In genomic region chr14:102182190-102182589, GRCh38 we compare ENCODE assay signal across 12 cellular contexts. TPM values are rescaled to one million over a fixed set of nuclear protein-coding genes. Genes with fewer than 3 reads are reported as not detected.
A peak's percentile ranks its signal among the peaks of the same experiment; 100 is the strongest.
DNase-seq lines count a peak whose midpoint lies in the region; ATAC-seq and TF ChIP-seq lines count a peak whose summit lies in the region.
"Had no signal": no experiment of that assay in that cellular context is flagged by ENCODE, and none has a peak within 500 bp of the region (broad histone marks: within the 10 kb centered on the region; RNA-seq: fewer than 3 reads in every experiment).

No MANE protein-coding gene starts in this region.

- TF ChIP-seq CTCF in activated CD8-positive, alpha-beta T cell treated with anti-CD3 and anti-CD28 coated beads for 36 hours (IDR thresholded peaks at IDR 0.05): no peak

- H3K9me3 ChIP-seq in skeletal muscle satellite cell (replicated peaks; ENCODE audit: low read length): no peaks in the 10 kb centered on the region
- H3K9me3 ChIP-seq: BLaER1 treated with 17β-estradiol and CSF1 and Interleukin-3, amounts not matched to agents 10 nM and 100 nM; ovary had no signal

- peak overlapping the region; percentile 35 for H3K27ac Mint-ChIP-seq in activated CD8-positive, alpha-beta T cell treated with anti-CD3 and anti-CD28 coated beads for 36 hours
- H3K27ac Mint-ChIP-seq in activated CD8-positive, alpha-beta T cell treated with anti-CD3 and anti-CD28 coated beads, Interleukin-2, amount 10 ng/mL, durations not matched to agents 7 days and 5 days: no peak overlapping the region
- H3K27ac Mint-ChIP-seq in effector memory CD8-positive, alpha-beta T cell: no peak overlapping the region
- no peak overlapping the region for H3K27ac Mint-ChIP-seq in activated CD4-positive, alpha-beta memory T cell treated with anti-CD3 and anti-CD28 coated beads for 36 hours

- POLR2A ChIA-PET in activated CD8-positive, alpha-beta T cell treated with anti-CD3 and anti-CD28 coated beads for 36 hours (lab: Charles Lee): interaction anchor here (0.6 kb wide), 3 partner anchors 16 to 1209 kb away, joined by 3 read pairs; no protein-coding TSS in a partner anchor
- POLR2A ChIA-PET in activated CD8-positive, alpha-beta T cell treated with anti-CD3 and anti-CD28 coated beads, Interleukin-2, amount 10 ng/mL, durations not matched to agents 7 days and 5 days (lab: Charles Lee): no interaction called here
- POLR2A ChIA-PET in activated CD4-positive, alpha-beta memory T cell treated with anti-CD3 and anti-CD28 coated beads for 36 hours (lab: Charles Lee): interaction anchor here (0.9 to 1.7 kb wide), 5 partner anchors 9 to 185 kb away, joined by 3 to 9 read pairs (median 4); partner anchors contain the start of gene WDR20

- H3K27me3 Mint-ChIP-seq in activated CD8-positive, alpha-beta T cell treated with anti-CD3 and anti-CD28 coated beads for 36 hours: no peaks in the 10 kb centered on the region
- no peaks in the 10 kb centered on the region for H3K27me3 Mint-ChIP-seq in activated CD8-positive, alpha-beta T cell treated with anti-CD3 and anti-CD28 coated beads, Interleukin-2, amount 10 ng/mL, durations not matched to agents 7 days and 5 days (ENCODE audit: low read depth)
- H3K27me3 Mint-ChIP-seq in effector memory CD8-positive, alpha-beta T cell: no peaks in the 10 kb centered on the region
- H3K27me3 Mint-ChIP-seq in activated CD4-positive, alpha-beta memory T cell treated with anti-CD3 and anti-CD28 coated beads for 36 hours: no peaks in the 10 kb centered on the region

- intact Hi-C loops in activated CD8-positive, alpha-beta T cell treated with anti-CD3 and anti-CD28 coated beads for 36 hours (cut with micrococcal nuclease): no loop called here
- intact Hi-C loops in activated CD4-positive, alpha-beta memory T cell treated with anti-CD3 and anti-CD28 coated beads for 36 hours (cut with micrococcal nuclease): loop anchor here (1.0 to 10.0 kb wide), 2 partner anchors 19 to 217 kb away; partner anchors contain the start of gene DYNC1H1

- H3K9ac ChIP-seq in skeletal muscle satellite cell (ENCODE audit: low read depth, low read length): no peak overlapping the region
- H3K9ac ChIP-seq: BLaER1 treated with 17β-estradiol and CSF1 and Interleukin-3, amounts not matched to agents 10 nM and 100 nM had no signal

- H3K4me1 ChIP-seq in skeletal muscle satellite cell (ENCODE audit: control insufficient read depth, insufficient read depth, low read length): peaks cover 31% of the 10 kb centered on the region

- CTCF ChIA-PET in activated CD8-positive, alpha-beta T cell treated with anti-CD3 and anti-CD28 coated beads for 36 hours (lab: Charles Lee): interaction anchor here (0.8 to 1.9 kb wide), 5 partner anchors 21 to 132 kb away, joined by 3 to 5 read pairs (median 4); no protein-coding TSS in a partner anchor
- CTCF ChIA-PET in activated CD8-positive, alpha-beta T cell treated with anti-CD3 and anti-CD28 coated beads, Interleukin-2, amount 10 ng/mL, durations not matched to agents 7 days and 5 days (lab: Charles Lee): no interaction called here
- CTCF ChIA-PET in activated CD4-positive, alpha-beta memory T cell treated with anti-CD3 and anti-CD28 coated beads for 36 hours (lab: Charles Lee): interaction anchor here (0.5 to 1.2 kb wide), 3 partner anchors 132 to 444 kb away, joined by 3 to 5 read pairs (median 3); no protein-coding TSS in a partner anchor

- ATAC-seq in activated CD8-positive, alpha-beta T cell treated with anti-CD3 and anti-CD28 coated beads for 36 hours: peak; percentile 79
- no peak for ATAC-seq in activated CD8-positive, alpha-beta T cell treated with anti-CD3 and anti-CD28 coated beads, Interleukin-2, amount 10 ng/mL, durations not matched to agents 7 days and 5 days
- ATAC-seq in effector memory CD8-positive, alpha-beta T cell (replicated peaks): peak; percentile 41
- ATAC-seq: Right ventricle myocardium inferior had no signal

- H3K4me1 Mint-ChIP-seq in activated CD8-positive, alpha-beta T cell treated with anti-CD3 and anti-CD28 coated beads for 36 hours (ENCODE audit: low read depth): peaks cover 77% of the 10 kb centered on the region
- peaks cover 17% of the 10 kb centered on the region for H3K4me1 Mint-ChIP-seq in activated CD8-positive, alpha-beta T cell treated with anti-CD3 and anti-CD28 coated beads, Interleukin-2, amount 10 ng/mL, durations not matched to agents 7 days and 5 days (ENCODE audit: low read depth)
- peaks cover 48 to 61% of the 10 kb centered on the region in 2 donors for H3K4me1 Mint-ChIP-seq in effector memory CD8-positive, alpha-beta T cell (ENCODE audit: low read depth in 2 of 2)
- H3K4me1 Mint-ChIP-seq in activated CD4-positive, alpha-beta memory T cell treated with anti-CD3 and anti-CD28 coated beads for 36 hours (ENCODE audit: low read depth): peaks cover 79% of the 10 kb centered on the region

- peak; percentile 10 for DNase-seq in activated CD8-positive, alpha-beta T cell treated with anti-CD3 and anti-CD28 coated beads for 36 hours
- no peak for DNase-seq in activated CD8-positive, alpha-beta T cell treated with anti-CD3 and anti-CD28 coated beads, Interleukin-2, amount 10 ng/mL, durations not matched to agents 7 days and 5 days
- DNase-seq in NCI-H69 (lab: John Stamatoyannopoulos, UW): peak; percentile 76
- DNase-seq in effector memory CD8-positive, alpha-beta T cell: no peak
- DNase-seq in activated CD4-positive, alpha-beta memory T cell treated with anti-CD3 and anti-CD28 coated beads for 36 hours: no peak
- no peak for DNase-seq in mucosa of gallbladder (ENCODE audit: low spot score)
- DNase-seq in NCI-H2227 treated with DMSO at 0.1 percent for 48 hours (lab: John Stamatoyannopoulos, UW): no peak
- DNase-seq: NCI-H1092 treated with DMSO at 0.1 percent for 48 hours, ovary had no signal

- no peaks in the 10 kb centered on the region for H3K27me3 ChIP-seq in skeletal muscle satellite cell (ENCODE audit: control insufficient read depth, insufficient read depth, low read length)
- H3K27me3 ChIP-seq: BLaER1 treated with 17β-estradiol and CSF1 and Interleukin-3, amounts not matched to agents 10 nM and 100 nM; ovary had no signal

- no peak overlapping the region for H3K4me3 ChIP-seq in skeletal muscle satellite cell (ENCODE audit: low read length)
- H3K4me3 ChIP-seq: BLaER1 treated with 17β-estradiol and CSF1 and Interleukin-3, amounts not matched to agents 10 nM and 100 nM; ovary had no signal

- H3K9me3 Mint-ChIP-seq in activated CD8-positive, alpha-beta T cell treated with anti-CD3 and anti-CD28 coated beads for 36 hours: no peaks in the 10 kb centered on the region
- H3K9me3 Mint-ChIP-seq in activated CD8-positive, alpha-beta T cell treated with anti-CD3 and anti-CD28 coated beads, Interleukin-2, amount 10 ng/mL, durations not matched to agents 7 days and 5 days (ENCODE audit: insufficient read depth): no peaks in the 10 kb centered on the region
- H3K9me3 Mint-ChIP-seq in effector memory CD8-positive, alpha-beta T cell: no peaks in the 10 kb centered on the region
- no peaks in the 10 kb centered on the region for H3K9me3 Mint-ChIP-seq in activated CD4-positive, alpha-beta memory T cell treated with anti-CD3 and anti-CD28 coated beads for 36 hours

- peaks cover 4% of the 10 kb centered on the region for H3K36me3 ChIP-seq in skeletal muscle satellite cell (ENCODE audit: insufficient read depth, low read length)
- H3K36me3 ChIP-seq: ovary had no signal

- H3K4me2 ChIP-seq in skeletal muscle satellite cell (ENCODE audit: low read length): peak overlapping the region; percentile 24

- H3K4me3 Mint-ChIP-seq in activated CD8-positive, alpha-beta T cell treated with anti-CD3 and anti-CD28 coated beads for 36 hours: no peak overlapping the region
- H3K4me3 Mint-ChIP-seq in activated CD8-positive, alpha-beta T cell treated with anti-CD3 and anti-CD28 coated beads, Interleukin-2, amount 10 ng/mL, durations not matched to agents 7 days and 5 days: no peak overlapping the region
- H3K4me3 Mint-ChIP-seq in effector memory CD8-positive, alpha-beta T cell: no peak overlapping the region
- H3K4me3 Mint-ChIP-seq in activated CD4-positive, alpha-beta memory T cell treated with anti-CD3 and anti-CD28 coated beads for 36 hours: no peak overlapping the region

- no peaks in the 10 kb centered on the region for H3K36me3 Mint-ChIP-seq in activated CD8-positive, alpha-beta T cell treated with anti-CD3 and anti-CD28 coated beads for 36 hours (ENCODE audit: low read depth)
- no peaks in the 10 kb centered on the region for H3K36me3 Mint-ChIP-seq in activated CD8-positive, alpha-beta T cell treated with anti-CD3 and anti-CD28 coated beads, Interleukin-2, amount 10 ng/mL, durations not matched to agents 7 days and 5 days (ENCODE audit: low read depth)
- H3K36me3 Mint-ChIP-seq in effector memory CD8-positive, alpha-beta T cell (ENCODE audit: insufficient read depth): peaks cover 9% of the 10 kb centered on the region
- H3K36me3 Mint-ChIP-seq in activated CD4-positive, alpha-beta memory T cell treated with anti-CD3 and anti-CD28 coated beads for 36 hours: peaks cover 3% of the 10 kb centered on the region

RNA-seq across cellular contexts. Expression of gene WDR20, which starts 42.5 kb away (rescaled TPM):
- total RNA-seq in activated CD8-positive, alpha-beta T cell treated with anti-CD3 and anti-CD28 coated beads for 36 hours: 10 to 100 TPM; 18.5 to 21.6 TPM
- total RNA-seq in activated CD8-positive, alpha-beta T cell treated with anti-CD3 and anti-CD28 coated beads, Interleukin-2, amount 10 ng/mL, durations not matched to agents 7 days and 5 days: 10 to 100 TPM; 30.3 to 30.6 TPM
- total RNA-seq in skeletal muscle satellite cell (2012; rRNA removed): 12.9 and 15.9 TPM in 2 replicates
- total RNA-seq in activated CD4-positive, alpha-beta memory T cell treated with anti-CD3 and anti-CD28 coated beads for 36 hours: 10 to 100 TPM; 22.2 to 25.3 TPM
- 33.7 TPM for total RNA-seq in mucosa of gallbladder

Comparison
In these comparisons a context has a peak if more than half of its experiments do, and no peak if none do; other contexts are left out.
1. DNase-seq: peak in activated CD8-positive, alpha-beta T cell treated with anti-CD3 and anti-CD28 coated beads for 36 hours (single experiment) and NCI-H69 (single experiment); none in activated CD8-positive, alpha-beta T cell treated with anti-CD3 and anti-CD28 coated beads, Interleukin-2, amount 10 ng/mL, durations not matched to agents 7 days and 5 days (single experiment), effector memory CD8-positive, alpha-beta T cell (0 of 3), activated CD4-positive, alpha-beta memory T cell treated with anti-CD3 and anti-CD28 coated beads for 36 hours (single experiment), mucosa of gallbladder (single experiment) and NCI-H2227 treated with DMSO at 0.1 percent for 48 hours (single experiment).